ENCODE assay signal across 9 cellular contexts in genomic region chrX:47030339-47030738, GRCh38. TPM values are rescaled to one million over a fixed set of nuclear protein-coding genes. Genes with fewer than 3 reads are reported as not detected.
DNase-seq lines count a peak whose midpoint lies in the region; ATAC-seq and TF ChIP-seq lines count a peak whose summit lies in the region.
"Had no signal": no experiment of that assay in that cellular context is flagged by ENCODE, and none has a peak within 500 bp of the region (broad histone marks: within the 10 kb centered on the region; RNA-seq: fewer than 3 reads in every experiment).

No MANE protein-coding gene starts in this region.

- H3K36me3 Mint-ChIP-seq in activated CD4-positive, alpha-beta T cell treated with anti-CD3 and anti-CD28 coated beads for 36 hours (ENCODE audit: low read depth) = no peaks in the 10 kb centered on the region
- H3K36me3 Mint-ChIP-seq in endodermal cell (ENCODE audit: low read depth) = peaks cover 16% of the 10 kb centered on the region
- H3K36me3 Mint-ChIP-seq in nephron (ENCODE audit: low read depth) = peaks cover 14% of the 10 kb centered on the region
- H3K36me3 Mint-ChIP-seq: activated naive CD8-positive, alpha-beta T cell treated with anti-CD3 and anti-CD28 coated beads, Interleukin-2, amount 10 ng/mL, durations not matched to agents 7 days and 5 days had no signal

- no peaks in the 10 kb centered on the region for H3K9me3 Mint-ChIP-seq in activated CD4-positive, alpha-beta T cell treated with anti-CD3 and anti-CD28 coated beads for 36 hours (ENCODE audit: low read depth)
- H3K9me3 Mint-ChIP-seq in endodermal cell = peaks cover 47% of the 10 kb centered on the region
- no peaks in the 10 kb centered on the region for H3K9me3 Mint-ChIP-seq in nephron
- H3K9me3 Mint-ChIP-seq: activated naive CD8-positive, alpha-beta T cell treated with anti-CD3 and anti-CD28 coated beads, Interleukin-2, amount 10 ng/mL, durations not matched to agents 7 days and 5 days had no signal

- DNase-seq in activated CD4-positive, alpha-beta T cell treated with anti-CD3 and anti-CD28 coated beads for 36 hours = peak; percentile 3
- DNase-seq in activated CD4-positive, alpha-beta T cell treated with anti-CD3 and anti-CD28 coated beads, Interleukin-2, amount 50 U/mL, for 1 hour = no peak
- DNase-seq in Peyer's patch (no peak), endodermal cell (no peak)
- DNase-seq: activated naive CD8-positive, alpha-beta T cell treated with anti-CD3 and anti-CD28 coated beads, Interleukin-2, amount 10 ng/mL, durations not matched to agents 7 days and 5 days had no signal

- peak; percentile 46; the same call in 1 of the 2 replicates for TF ChIP-seq CTCF in LNCAP (IDR thresholded peaks at IDR 0.05)
- TF ChIP-seq CTCF in Peyer's patch (IDR thresholded peaks at IDR 0.05) = peak in 5 of 6 experiments; percentile 30 to 65 (median 53)
- TF ChIP-seq CTCF in endodermal cell (conservative IDR thresholded peaks at IDR 0.05) = peak; percentile 82
- peak in 2 of 3 experiments; percentile 47 to 59 for TF ChIP-seq CTCF in nephron (IDR thresholded peaks at IDR 0.05; ENCODE audit: unreplicated experiment in 3 of 3)

- no peaks in the 10 kb centered on the region for H3K27me3 ChIP-seq in Peyer's patch
- no peaks in the 10 kb centered on the region for H3K27me3 ChIP-seq in endodermal cell (ENCODE audit: control insufficient read depth, insufficient read depth, low read length, poor library complexity, severe bottlenecking)

- no peak overlapping the region for H3K9ac ChIP-seq in endodermal cell (ENCODE audit: extremely low read depth, low read length, poor library complexity, severe bottlenecking)

- CTCF ChIA-PET in activated CD4-positive, alpha-beta T cell treated with anti-CD3 and anti-CD28 coated beads for 36 hours (lab: Charles Lee) = interaction anchor here (0.6 to 1.4 kb wide), 5 partner anchors 62 to 1563 kb away, joined by 3 to 6 read pairs (median 3); no protein-coding TSS in a partner anchor

- H3K27ac Mint-ChIP-seq in activated CD4-positive, alpha-beta T cell treated with anti-CD3 and anti-CD28 coated beads for 36 hours = no peak overlapping the region
- H3K27ac Mint-ChIP-seq in endodermal cell (no peak overlapping the region), nephron (no peak overlapping the region)
- H3K27ac Mint-ChIP-seq: activated naive CD8-positive, alpha-beta T cell treated with anti-CD3 and anti-CD28 coated beads, Interleukin-2, amount 10 ng/mL, durations not matched to agents 7 days and 5 days had no signal

- no peak for ATAC-seq in activated CD4-positive, alpha-beta T cell treated with anti-CD3 and anti-CD28 coated beads for 36 hours
- no peak for ATAC-seq in HG02588 (IDR thresholded peaks at IDR 0.05; ENCODE audit: unreplicated experiment)
- no peak for ATAC-seq in GM18502 (IDR thresholded peaks at IDR 0.05; ENCODE audit: poor library complexity, unreplicated experiment)

- H3K27ac ChIP-seq in Peyer's patch (no peak overlapping the region), endodermal cell (ENCODE audit: low read depth, low read length) (no peak overlapping the region)

- no peaks in the 10 kb centered on the region for H3K9me3 ChIP-seq in Peyer's patch
- no peaks in the 10 kb centered on the region for H3K9me3 ChIP-seq in endodermal cell (ENCODE audit: control insufficient read depth, low read length)

- POLR2A ChIA-PET in activated CD4-positive, alpha-beta T cell treated with anti-CD3 and anti-CD28 coated beads for 36 hours (lab: Charles Lee) = no interaction called here

- no peaks in the 10 kb centered on the region for H3K4me1 Mint-ChIP-seq in activated CD4-positive, alpha-beta T cell treated with anti-CD3 and anti-CD28 coated beads for 36 hours
- H3K4me1 Mint-ChIP-seq in endodermal cell (peaks cover 3% of the 10 kb centered on the region), nephron (no peaks in the 10 kb centered on the region)
- H3K4me1 Mint-ChIP-seq: activated naive CD8-positive, alpha-beta T cell treated with anti-CD3 and anti-CD28 coated beads, Interleukin-2, amount 10 ng/mL, durations not matched to agents 7 days and 5 days had no signal

- intact Hi-C loops in activated CD4-positive, alpha-beta T cell treated with anti-CD3 and anti-CD28 coated beads for 36 hours (cut with DNase I, micrococcal nuclease) = loop anchor here (2.0 to 5.0 kb wide), 5 partner anchors 62 to 272 kb away; partner anchors contain the start of genes JADE3 (in 2 of the 2) and SLC9A7 (in 1 of the 2)

- H3K4me1 ChIP-seq in Peyer's patch (no peaks in the 10 kb centered on the region), endodermal cell (ENCODE audit: control insufficient read depth, insufficient read depth, low read length) (no peaks in the 10 kb centered on the region)

- H3K36me3 ChIP-seq in Peyer's patch = no peaks in the 10 kb centered on the region
- H3K36me3 ChIP-seq in endodermal cell (ENCODE audit: control insufficient read depth, insufficient read depth, low read length) = peaks cover 12% of the 10 kb centered on the region

- TF ChIP-seq POLR2A in Peyer's patch (IDR thresholded peaks at IDR 0.05) = no peak

- H3K27me3 Mint-ChIP-seq in activated CD4-positive, alpha-beta T cell treated with anti-CD3 and anti-CD28 coated beads for 36 hours = no peaks in the 10 kb centered on the region
- H3K27me3 Mint-ChIP-seq in endodermal cell (ENCODE audit: insufficient read depth) (no peaks in the 10 kb centered on the region), nephron (ENCODE audit: low read depth) (no peaks in the 10 kb centered on the region)

- H3K4me3 ChIP-seq in Peyer's patch (no peak overlapping the region), endodermal cell (ENCODE audit: low read length) (no peak overlapping the region)

- no peak overlapping the region for H3K4me3 Mint-ChIP-seq in activated CD4-positive, alpha-beta T cell treated with anti-CD3 and anti-CD28 coated beads for 36 hours
- H3K4me3 Mint-ChIP-seq in endodermal cell (no peak overlapping the region), nephron (no peak overlapping the region)
- H3K4me3 Mint-ChIP-seq: activated naive CD8-positive, alpha-beta T cell treated with anti-CD3 and anti-CD28 coated beads, Interleukin-2, amount 10 ng/mL, durations not matched to agents 7 days and 5 days had no signal

RNA-seq across cellular contexts. Expression of gene RGN, which starts 47.9 kb away (rescaled TPM):
- not detected for total RNA-seq in activated CD4-positive, alpha-beta T cell treated with anti-CD3 and anti-CD28 coated beads for 36 hours
- total RNA-seq in Peyer's patch = 1 to 10 TPM in 1 of 4 donors, under 1 TPM in 2, not detected in 1; 0.53 to 1.7 (median 0.80) TPM
- 1 to 10 TPM; 3.9 to 5.6 TPM for total RNA-seq in endodermal cell
- 1.4 TPM for polyA plus RNA-seq in endodermal cell (2013, experiment 1 of 2)
- 1.7 TPM for polyA plus RNA-seq in endodermal cell (2013, experiment 2 of 2)
- total RNA-seq: activated naive CD8-positive, alpha-beta T cell treated with anti-CD3 and anti-CD28 coated beads, Interleukin-2, amount 10 ng/mL, durations not matched to agents 7 days and 5 days had no signal
